ENCODE assay signal across 8 cellular contexts in the genomic region with DNA sequence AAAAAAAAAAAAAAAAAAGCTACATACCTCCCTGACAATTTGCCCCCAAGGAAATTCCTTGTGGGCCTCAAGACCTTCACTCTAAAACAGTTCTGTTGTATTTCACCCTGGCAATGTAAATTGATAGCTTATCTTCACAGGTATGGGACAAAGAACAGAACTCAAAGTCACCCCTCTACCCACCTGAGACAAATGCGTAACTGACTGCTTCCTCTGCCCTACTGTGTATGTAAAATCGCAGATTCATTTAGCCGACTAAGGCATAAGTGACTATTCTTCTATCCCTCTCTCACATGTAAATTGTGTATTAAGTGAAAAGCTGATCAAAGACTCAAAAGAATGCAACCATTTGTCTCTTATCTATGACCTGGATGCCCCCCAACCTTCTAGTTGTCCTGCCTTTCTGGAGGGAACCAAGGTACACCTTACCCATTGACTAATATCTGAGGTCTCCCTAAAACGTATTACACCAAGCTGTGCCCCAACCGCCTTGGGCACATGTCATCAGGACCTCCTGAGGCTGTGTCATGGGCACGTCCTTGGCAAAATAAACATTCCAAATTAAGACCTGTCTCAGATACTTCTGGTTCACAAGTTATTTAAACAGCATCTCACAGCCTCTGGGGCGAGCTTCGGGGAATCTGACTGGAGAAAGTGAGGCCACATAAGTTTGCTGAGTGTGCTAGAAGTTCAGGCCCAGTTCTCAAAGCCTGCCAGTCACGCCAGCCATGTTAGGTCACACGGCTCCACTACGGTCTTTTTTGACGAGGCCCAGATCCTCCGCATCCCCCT. TPM values are rescaled to one million over a fixed set of nuclear protein-coding genes. Genes with fewer than 3 reads are reported as not detected.
DNase-seq lines count a peak whose midpoint lies in the region; ATAC-seq and TF ChIP-seq lines count a peak whose summit lies in the region.

No MANE protein-coding gene starts in this region.

- peak overlapping the region in 1 of 2 experiments; percentile 19 for H2BK12ac ChIP-seq in mesenchymal stem cell (ENCODE audit: low read length in 2 of 2)

- peak overlapping the region; percentile 47 for H2BK5ac ChIP-seq in mesenchymal stem cell (ENCODE audit: low read depth, low read length, poor library complexity, severe bottlenecking)

- H2AFZ ChIP-seq in MM.1S (ENCODE audit: low read length): peak overlapping the region; percentile 89
- peak overlapping the region; percentile 66 for H2AFZ ChIP-seq in mesenchymal stem cell (ENCODE audit: low read depth, low read length)

- peak; percentile 6 for ATAC-seq in GM21423 (IDR thresholded peaks at IDR 0.05; ENCODE audit: unreplicated experiment)

- no peak overlapping the region for H4K91ac ChIP-seq in mesenchymal stem cell (ENCODE audit: low read length)

- peak overlapping the region; percentile 88 to 97 (median 92) for H3K4me3 Mint-ChIP-seq in CD8-positive, alpha-beta memory T cell

- H3K4ac ChIP-seq in mesenchymal stem cell (ENCODE audit: low read depth in 1 of 2, low read length in 2 of 2): peak overlapping the region in 1 of 2 experiments; percentile 87

- 3% methylated on average over 11 of the region's 13 CpGs for WGBS in mesenchymal stem cell

- H3K9me2 ChIP-seq in MM.1S (replicated peaks; ENCODE audit: insufficient read depth, low read length): no peaks in the 10 kb centered on the region

- peak overlapping the region; percentile 99 for H3K9ac ChIP-seq in MM.1S (ENCODE audit: low read length)
- peak overlapping the region; percentile 99 for H3K9ac ChIP-seq in mesenchymal stem cell (ENCODE audit: low read length)

- H3K4me1 ChIP-seq in CD8-positive, alpha-beta memory T cell (ENCODE audit: insufficient read depth, low read length): peaks cover 51% of the 10 kb centered on the region
- H3K4me1 ChIP-seq in MM.1S (ENCODE audit: low read length) (peaks cover 8% of the 10 kb centered on the region), breast epithelium (no peaks in the 10 kb centered on the region), mesenchymal stem cell (ENCODE audit: control insufficient read depth, insufficient read depth, low read depth, low read length) (no peaks in the 10 kb centered on the region), vagina (peaks cover 54% of the 10 kb centered on the region)

- H3K23ac ChIP-seq in mesenchymal stem cell (ENCODE audit: low read length in 2 of 2): no peak overlapping the region

- H3K27ac Mint-ChIP-seq in CD8-positive, alpha-beta memory T cell: peak overlapping the region; percentile 96 to 100 (median 98)

- no peak for DNase-seq in CD8-positive, alpha-beta memory T cell
- DNase-seq in MM.1S: no peak
- no peak for DNase-seq in breast epithelium (ENCODE audit: low spot score in 2 of 2)
- peak; percentile 77 for DNase-seq in mesenchymal stem cell
- DNase-seq in vagina (ENCODE audit: extremely low spot score in 2 of 2): peak in 1 of 2 donors; percentile 90
- no peak for DNase-seq in epidermal melanocyte (ENCODE audit: insufficient read length, low spot score)
- no peak for DNase-seq in NCI-H2196 (lab: John Stamatoyannopoulos, UW; ENCODE audit: unreplicated experiment)

- TF ChIP-seq POLR2A in breast epithelium (IDR thresholded peaks at IDR 0.05) (no peak), vagina (IDR thresholded peaks at IDR 0.05) (no peak)

- peak overlapping the region; percentile 87 for H3K27ac ChIP-seq in CD8-positive, alpha-beta memory T cell (ENCODE audit: low read depth, low read length)
- H3K27ac ChIP-seq in MM.1S (ENCODE audit: low read length): peak overlapping the region; percentile 92
- H3K27ac ChIP-seq in breast epithelium: peak overlapping the region; percentile 99 to 100
- H3K27ac ChIP-seq in mesenchymal stem cell (ENCODE audit: low read length, poor library complexity, severe bottlenecking): peak overlapping the region; percentile 70
- H3K27ac ChIP-seq in vagina: peak overlapping the region; percentile 97

- peak overlapping the region; percentile 59 for H4K8ac ChIP-seq in mesenchymal stem cell (ENCODE audit: low read length)

- POLR2A ChIA-PET in CD8-positive, alpha-beta memory T cell (lab: Charles Lee): no interaction called here

- no peaks in the 10 kb centered on the region for H3K9me3 Mint-ChIP-seq in CD8-positive, alpha-beta memory T cell

- peaks cover 43 to 58% (median 55%) of the 10 kb centered on the region in 3 donors for H3K4me1 Mint-ChIP-seq in CD8-positive, alpha-beta memory T cell

- H3K36me3 ChIP-seq in CD8-positive, alpha-beta memory T cell (ENCODE audit: insufficient read depth, low read length): peaks cover 5% of the 10 kb centered on the region
- no peaks in the 10 kb centered on the region; the same call in 1 of the 2 replicates for H3K36me3 ChIP-seq in MM.1S (replicated peaks; ENCODE audit: insufficient read depth, low read length)
- H3K36me3 ChIP-seq in breast epithelium: no peaks in the 10 kb centered on the region
- H3K36me3 ChIP-seq in mesenchymal stem cell (ENCODE audit: control insufficient read depth in 1 of 2, insufficient read depth in 2 of 2, low read depth in 1 of 2, low read length in 2 of 2): peaks cover 0 to 30% of the 10 kb centered on the region in 2 experiments
- no peaks in the 10 kb centered on the region for H3K36me3 ChIP-seq in vagina

- peaks cover 6% of the 10 kb centered on the region; the same call in 1 of the 2 replicates for H3F3A ChIP-seq in MM.1S (ENCODE audit: insufficient read depth, low read length)

- H2BK15ac ChIP-seq in mesenchymal stem cell (ENCODE audit: low read depth, poor library complexity, severe bottlenecking): no peak overlapping the region

- peak overlapping the region; percentile 86 for H3K4me3 ChIP-seq in CD8-positive, alpha-beta memory T cell (ENCODE audit: low read length)
- peak overlapping the region; percentile 97 for H3K4me3 ChIP-seq in MM.1S (ENCODE audit: low read length)
- H3K4me3 ChIP-seq in breast epithelium: peak overlapping the region; percentile 71 to 95 (median 80)
- peak overlapping the region; percentile 79 to 87 for H3K4me3 ChIP-seq in mesenchymal stem cell (ENCODE audit: insufficient read depth in 1 of 2, low read depth in 1 of 2, low read length in 2 of 2)
- peak overlapping the region; percentile 84 to 91 for H3K4me3 ChIP-seq in vagina

- H3K4me2 ChIP-seq in MM.1S (ENCODE audit: low read depth, low read length) (peak overlapping the region; percentile 94), mesenchymal stem cell (ENCODE audit: low read length, poor library complexity, severe bottlenecking) (peak overlapping the region; percentile 96)

- peaks cover 58% of the 10 kb centered on the region for H3K79me2 ChIP-seq in MM.1S (ENCODE audit: low read length)

- peak overlapping the region in 1 of 2 experiments; percentile 89 for H3K14ac ChIP-seq in mesenchymal stem cell (ENCODE audit: low read length in 2 of 2)

- CTCF ChIA-PET in CD8-positive, alpha-beta memory T cell (lab: Charles Lee): interaction anchor here (0.9 to 1.4 kb wide), 2 partner anchors 129 to 282 kb away, joined by 3 to 4 read pairs; no protein-coding TSS in a partner anchor

- H2BK120ac ChIP-seq in mesenchymal stem cell (ENCODE audit: low read depth, low read length): no peak overlapping the region

- H3K36me3 Mint-ChIP-seq in CD8-positive, alpha-beta memory T cell: peaks cover 0 to 28% (median 1%) of the 10 kb centered on the region in 3 donors

- intact Hi-C loops in breast epithelium (cut with DNase I; ENCODE audit: low total_unique reads) (no loop called here), vagina (cut with DNase I) (no loop called here)

- H3K79me1 ChIP-seq in mesenchymal stem cell (replicated peaks; ENCODE audit: low read length, poor library complexity, severe bottlenecking): no peaks in the 10 kb centered on the region

- 0 out of 2 replicates have a peak, but pooled peaks cover 4% of the 10 kb centered on the region for H4K20me1 ChIP-seq in MM.1S (ENCODE audit: insufficient read depth, low read length)

- H3K18ac ChIP-seq in mesenchymal stem cell (ENCODE audit: low read depth in 1 of 2, low read length in 2 of 2): peak overlapping the region; percentile 81 to 89

- TF ChIP-seq CTCF in MM.1S (IDR thresholded peaks at IDR 0.05; ENCODE audit: low read length): no peak
- TF ChIP-seq CTCF in breast epithelium (IDR thresholded peaks at IDR 0.05): no peak
- no peak for TF ChIP-seq CTCF in vagina (IDR thresholded peaks at IDR 0.05)

- H3K27me3 Mint-ChIP-seq in CD8-positive, alpha-beta memory T cell: no peaks in the 10 kb centered on the region

- no peaks in the 10 kb centered on the region for H3K27me3 ChIP-seq in CD8-positive, alpha-beta memory T cell (ENCODE audit: insufficient read depth, low read length, poor library complexity, severe bottlenecking)
- H3K27me3 ChIP-seq in MM.1S (replicated peaks; ENCODE audit: insufficient read depth, low read length) (no peaks in the 10 kb centered on the region), breast epithelium (no peaks in the 10 kb centered on the region), mesenchymal stem cell (ENCODE audit: control insufficient read depth in 1 of 2, insufficient read depth in 1 of 2, low read length in 2 of 2) (no peaks in the 10 kb centered on the region), vagina (no peaks in the 10 kb centered on the region)

- no peak overlapping the region for H2AK5ac ChIP-seq in mesenchymal stem cell (ENCODE audit: low read length, severe bottlenecking)

- no peaks in the 10 kb centered on the region for H3K9me3 ChIP-seq in CD8-positive, alpha-beta memory T cell (ENCODE audit: low read length)
- H3K9me3 ChIP-seq in MM.1S (replicated peaks; ENCODE audit: insufficient read depth, low read length) (no peaks in the 10 kb centered on the region), breast epithelium (no peaks in the 10 kb centered on the region), mesenchymal stem cell (ENCODE audit: control insufficient read depth, low read length) (no peaks in the 10 kb centered on the region), vagina (no peaks in the 10 kb centered on the region)

RNA-seq across cellular contexts. Expression of a gene that starts 1.0 kb away (rescaled TPM):
- total RNA-seq in CD8-positive, alpha-beta memory T cell: 100 to 1,000 TPM; 237 to 239 TPM
- polyA plus RNA-seq in CD8-positive, alpha-beta memory T cell: 193 TPM
- total RNA-seq in breast epithelium (100 to 1,000 TPM; 109 to 150 (median 118) TPM), vagina (142 TPM)
- 447 TPM for polyA plus RNA-seq in mesenchymal stem cell (2013, experiment 1 of 2)
- 448 TPM for polyA plus RNA-seq in mesenchymal stem cell (2013, experiment 2 of 2)
